11 cellular contexts compared by ENCODE assay signal in genomic region chr11:44760917-44761545, GRCh38. TPM values are rescaled to one million over a fixed set of nuclear protein-coding genes. Genes with fewer than 3 reads are reported as not detected.
DNase-seq lines count a peak whose midpoint lies in the region; ATAC-seq and TF ChIP-seq lines count a peak whose summit lies in the region.
"Had no signal": no experiment of that assay in that cellular context is flagged by ENCODE, and none has a peak within 500 bp of the region (broad histone marks: within the 10 kb centered on the region; RNA-seq: fewer than 3 reads in every experiment).

No MANE protein-coding gene starts in this region.

- no peak overlapping the region for H3K4me2 ChIP-seq in mesenchymal stem cell (ENCODE audit: low read length, poor library complexity, severe bottlenecking)
- H3K4me2 ChIP-seq: BLaER1 treated with 17β-estradiol and CSF1 and Interleukin-3, amounts not matched to agents 10 nM and 100 nM had no signal

- intact Hi-C loops in MCF 10A (cut with micrococcal nuclease) (no loop called here), breast epithelium (cut with DNase I; ENCODE audit: low total_unique reads) (no loop called here)

- peak overlapping the region in 1 of 2 experiments; percentile 12 for H3K18ac ChIP-seq in mesenchymal stem cell (ENCODE audit: low read depth in 1 of 2, low read length in 2 of 2)

- peaks cover 5% of the 10 kb centered on the region for H3K4me1 Mint-ChIP-seq in MCF 10A (ENCODE audit: insufficient read depth, unreplicated experiment)

- H3K9ac ChIP-seq in duodenal mucosa (ENCODE audit: low read depth in 1 of 2, low read length in 2 of 2) (peak overlapping the region in 1 of 2 donors; percentile 7), mesenchymal stem cell (ENCODE audit: low read length) (peak overlapping the region; percentile 9)
- H3K9ac ChIP-seq: BLaER1 treated with 17β-estradiol and CSF1 and Interleukin-3, amounts not matched to agents 10 nM and 100 nM had no signal

- H3K27ac ChIP-seq in breast epithelium: peak overlapping the region in 1 of 2 donors; percentile 10
- H3K27ac ChIP-seq in duodenal mucosa (ENCODE audit: low read depth, low read length): no peak overlapping the region
- no peak overlapping the region for H3K27ac ChIP-seq in mesenchymal stem cell (ENCODE audit: low read length, poor library complexity, severe bottlenecking)
- H3K27ac ChIP-seq: BLaER1 treated with 17β-estradiol and CSF1 and Interleukin-3, amounts not matched to agents 10 nM and 100 nM had no signal

- H4K8ac ChIP-seq in mesenchymal stem cell (ENCODE audit: low read length): no peak overlapping the region

- TF ChIP-seq POLR2A in breast epithelium (IDR thresholded peaks at IDR 0.05): no peak

- no peaks in the 10 kb centered on the region for H3K4me1 ChIP-seq in breast epithelium
- H3K4me1 ChIP-seq in duodenal mucosa (ENCODE audit: control insufficient read depth in 1 of 2, insufficient read depth in 2 of 2, low read length in 2 of 2): peaks cover 20 to 31% of the 10 kb centered on the region in 2 donors
- peaks cover 16% of the 10 kb centered on the region for H3K4me1 ChIP-seq in mesenchymal stem cell (ENCODE audit: control insufficient read depth, insufficient read depth, low read depth, low read length)

- H3K4me3 ChIP-seq in breast epithelium (no peak overlapping the region), duodenal mucosa (ENCODE audit: low read depth in 1 of 2, low read length in 2 of 2) (peak overlapping the region; percentile 6 to 11), mesenchymal stem cell (ENCODE audit: insufficient read depth in 1 of 2, low read depth in 1 of 2, low read length in 2 of 2) (no peak overlapping the region)
- H3K4me3 ChIP-seq: BLaER1 treated with 17β-estradiol and CSF1 and Interleukin-3, amounts not matched to agents 10 nM and 100 nM had no signal

- H3K27ac Mint-ChIP-seq in MCF 10A (ENCODE audit: low read depth, unreplicated experiment): no peak overlapping the region

- H4K91ac ChIP-seq in mesenchymal stem cell (ENCODE audit: low read length): no peak overlapping the region

- H3K14ac ChIP-seq in mesenchymal stem cell (ENCODE audit: low read length in 2 of 2): no peak overlapping the region

- peak overlapping the region in 1 of 2 experiments; percentile 54 for H2BK12ac ChIP-seq in mesenchymal stem cell (ENCODE audit: low read length in 2 of 2)

- H3K4me3 Mint-ChIP-seq in MCF 10A (ENCODE audit: unreplicated experiment): no peak overlapping the region

- DNase-seq in MCF 10A (ENCODE audit: unreplicated experiment) (peak; percentile 77), breast epithelium (ENCODE audit: low spot score in 2 of 2) (no peak), mesenchymal stem cell (peak; percentile 94), GM10248 (ENCODE audit: extremely low spot score) (no peak)
- DNase-seq: foreskin melanocyte, T-helper 2 cell had no signal

- H2BK15ac ChIP-seq in mesenchymal stem cell (ENCODE audit: low read depth, poor library complexity, severe bottlenecking): no peak overlapping the region

- WGBS in mesenchymal stem cell: 34% methylated on average over 7 of the region's 10 CpGs

- H3K9me3 Mint-ChIP-seq in MCF 10A (ENCODE audit: unreplicated experiment): no peaks in the 10 kb centered on the region

- no TSS peak for BruUV-seq in MCF 10A (replicated peaks; lab: Mats Ljungman, UMichigan)

- H3K4ac ChIP-seq in mesenchymal stem cell (ENCODE audit: low read depth in 1 of 2, low read length in 2 of 2): peak overlapping the region in 1 of 2 experiments; percentile 18

- no peak for ATAC-seq in HG03175 (IDR thresholded peaks at IDR 0.05; ENCODE audit: unreplicated experiment)
- no peak for ATAC-seq in HG03342 (IDR thresholded peaks at IDR 0.05; ENCODE audit: unreplicated experiment)
- ATAC-seq in GM19035 (IDR thresholded peaks at IDR 0.05; ENCODE audit: unreplicated experiment): no peak

- H2AFZ ChIP-seq in mesenchymal stem cell (ENCODE audit: low read depth, low read length): no peak overlapping the region

- H3K23ac ChIP-seq in mesenchymal stem cell (ENCODE audit: low read length in 2 of 2): no peak overlapping the region

- no peak overlapping the region for H2AK5ac ChIP-seq in mesenchymal stem cell (ENCODE audit: low read length, severe bottlenecking)

- H3K36me3 Mint-ChIP-seq in MCF 10A (ENCODE audit: insufficient read depth, unreplicated experiment): no peaks in the 10 kb centered on the region

- H3K9me3 ChIP-seq in breast epithelium (no peaks in the 10 kb centered on the region), duodenal mucosa (ENCODE audit: control insufficient read depth in 1 of 2, low read length in 2 of 2) (no peaks in the 10 kb centered on the region), mesenchymal stem cell (ENCODE audit: control insufficient read depth, low read length) (peaks cover 8% of the 10 kb centered on the region)

- H3K27me3 Mint-ChIP-seq in MCF 10A (ENCODE audit: insufficient read depth, unreplicated experiment): peaks cover 25% of the 10 kb centered on the region

- POLR2A ChIA-PET in MCF 10A (lab: Yijun Ruan, JAX): interaction anchor here (1.6 kb wide), 1 partner anchor 12 kb away, joined by 3 read pairs; no protein-coding TSS in a partner anchor
- POLR2A ChIA-PET in GM10248 (lab: Yijun Ruan, JAX): no interaction called here

- H3K27me3 ChIP-seq in breast epithelium (no peaks in the 10 kb centered on the region), duodenal mucosa (ENCODE audit: control insufficient read depth in 1 of 2, insufficient read depth in 2 of 2, low read length in 2 of 2) (no peaks in the 10 kb centered on the region), mesenchymal stem cell (ENCODE audit: control insufficient read depth in 1 of 2, insufficient read depth in 1 of 2, low read length in 2 of 2) (peaks cover under 1 to 5% of the 10 kb centered on the region in 2 experiments)
- H3K27me3 ChIP-seq: BLaER1 treated with 17β-estradiol and CSF1 and Interleukin-3, amounts not matched to agents 10 nM and 100 nM had no signal

- no peak overlapping the region for H2BK120ac ChIP-seq in mesenchymal stem cell (ENCODE audit: low read depth, low read length)

- H2BK5ac ChIP-seq in mesenchymal stem cell (ENCODE audit: low read depth, low read length, poor library complexity, severe bottlenecking): no peak overlapping the region

- H3K36me3 ChIP-seq in breast epithelium: no peaks in the 10 kb centered on the region
- no peaks in the 10 kb centered on the region for H3K36me3 ChIP-seq in duodenal mucosa (ENCODE audit: control insufficient read depth in 1 of 2, insufficient read depth in 2 of 2, low read length in 2 of 2)
- no peaks in the 10 kb centered on the region for H3K36me3 ChIP-seq in mesenchymal stem cell (ENCODE audit: control insufficient read depth in 1 of 2, insufficient read depth in 2 of 2, low read depth in 1 of 2, low read length in 2 of 2)
- H3K36me3 ChIP-seq: BLaER1 treated with 17β-estradiol and CSF1 and Interleukin-3, amounts not matched to agents 10 nM and 100 nM had no signal

- no peaks in the 10 kb centered on the region for H3K79me1 ChIP-seq in mesenchymal stem cell (replicated peaks; ENCODE audit: low read length, poor library complexity, severe bottlenecking)

- CTCF ChIA-PET in MCF 10A (lab: Yijun Ruan, JAX) (interaction anchor here (1.4 to 2.0 kb wide), 2 partner anchors 14 to 15 kb away, joined by 3 to 10 read pairs; no protein-coding TSS in a partner anchor), GM10248 (lab: Yijun Ruan, JAX) (interaction anchor here (1.0 to 10.1 kb wide), 2 partner anchors 15 kb away, joined by 4 to 84 read pairs; no protein-coding TSS in a partner anchor)

- TF ChIP-seq CTCF in MCF 10A (IDR thresholded peaks at IDR 0.05; ENCODE audit: unreplicated experiment): no peak
- TF ChIP-seq CTCF in breast epithelium (IDR thresholded peaks at IDR 0.05): no peak
- TF ChIP-seq CTCF in GM10248 (IDR thresholded peaks at IDR 0.05; ENCODE audit: control extremely low read depth, extremely low read depth, low read depth, missing control alignments): no peak

RNA-seq across cellular contexts. Expression of gene TSPAN18, which starts 34.3 kb away (rescaled TPM):
- total RNA-seq in MCF 10A (2022) (0.47 and 0.77 TPM in 2 replicates), breast epithelium (1 to 10 TPM; 1.0 to 2.0 (median 1.8) TPM)
- 7.4 TPM for polyA plus RNA-seq in mesenchymal stem cell (2013, experiment 1 of 2)
- 7.2 TPM for polyA plus RNA-seq in mesenchymal stem cell (2013, experiment 2 of 2)

Comparison
In these comparisons a context has a peak if more than half of its experiments do, and no peak if none do; other contexts are left out.
1. DNase-seq: peak in MCF 10A (single experiment) and mesenchymal stem cell (single experiment); none in breast epithelium (0 of 2) and GM10248 (single experiment).
2. H3K4me3 ChIP-seq: peak in duodenal mucosa (2 of 2); none in breast epithelium (0 of 3) and mesenchymal stem cell (0 of 2).